ENCODE assay signal across 8 cellular contexts in the genomic region with DNA sequence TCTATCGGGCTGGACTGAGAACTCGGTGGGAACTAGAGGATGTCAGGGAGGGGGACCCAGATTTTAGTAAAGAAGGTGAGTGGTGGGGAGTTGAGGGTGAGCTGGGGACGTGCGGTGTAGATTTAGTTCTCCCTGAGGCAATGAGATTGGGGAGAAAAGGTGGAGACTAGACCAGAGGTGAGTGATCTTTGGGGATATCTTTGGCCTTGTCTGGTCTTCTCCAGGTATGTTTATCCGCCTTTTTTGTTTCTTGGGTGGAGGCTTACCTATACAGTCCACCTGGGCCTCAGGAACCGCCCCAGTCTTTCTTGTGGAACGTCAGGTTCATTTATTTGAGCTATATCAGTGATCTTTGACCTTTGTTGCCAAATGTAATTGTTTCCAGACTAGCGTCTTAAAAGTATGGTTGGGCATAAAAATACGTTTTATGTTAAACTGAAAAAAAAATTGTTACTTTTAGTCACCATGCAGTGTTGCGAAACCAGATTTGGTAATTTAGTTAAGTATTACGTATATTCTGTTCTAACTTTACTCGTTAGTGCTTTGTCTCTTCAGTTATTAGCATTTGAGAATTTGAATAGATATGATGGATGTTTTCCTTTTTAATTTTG. TPM values are rescaled to one million over a fixed set of nuclear protein-coding genes. Genes with fewer than 3 reads are reported as not detected.
DNase-seq lines count a peak whose midpoint lies in the region; ATAC-seq, FAIRE-seq and TF ChIP-seq lines count a peak whose summit lies in the region.

No MANE protein-coding gene starts in this region.

- TSS peak; percentile 42 for BruUV-seq in Calu3 (replicated peaks; lab: Mats Ljungman, UMichigan)

- H3K4me3 ChIP-seq in HUES64 (ENCODE audit: low read length): peak overlapping the region; percentile 84
- peak overlapping the region; percentile 95 for H3K4me3 ChIP-seq in adipocyte (ENCODE audit: low read length)
- peak overlapping the region; percentile 88 for H3K4me3 ChIP-seq in iPS-15b (ENCODE audit: low read depth, low read length)
- H3K4me3 ChIP-seq in small intestine (ENCODE audit: low read depth in 1 of 2, low read length in 2 of 2): peak overlapping the region; percentile 91 to 97

- peak overlapping the region; percentile 95 for H3K27ac Mint-ChIP-seq in Calu3 (ENCODE audit: unreplicated experiment)

- intact Hi-C loops in Calu3 (cut with micrococcal nuclease; ENCODE audit: unreplicated experiment): loop anchor here (10.0 kb wide), 1 partner anchor 55 kb away; a partner anchor contains a TSS

- no peak for FAIRE-seq in small intestine (lab: Jason Lieb, UNC)

- H3K36me3 ChIP-seq in HUES64 (ENCODE audit: insufficient read depth, low read length) (peaks cover 3% of the 10 kb centered on the region; the same call in 1 of the 2 replicates), adipocyte (ENCODE audit: control insufficient read depth, insufficient read depth, low read length, severe bottlenecking) (no peaks in the 10 kb centered on the region), iPS-15b (ENCODE audit: control insufficient read depth, insufficient read depth, low read length) (no peaks in the 10 kb centered on the region), small intestine (ENCODE audit: control insufficient read depth in 2 of 2, insufficient read depth in 2 of 2, low read length in 2 of 2) (no peaks in the 10 kb centered on the region)

- H3K27ac ChIP-seq in HUES64 (ENCODE audit: low read depth, low read length) (0 out of 2 replicates have a peak overlapping the region, but pooled peaks have one; percentile 19), small intestine (ENCODE audit: low read depth in 1 of 2, low read length in 1 of 2) (peak overlapping the region; percentile 93 to 97)

- WGBS in HUES64: 16% methylated on average over 12 of the region's 12 CpGs
- 2 to 7% (median 4%) methylated on average over 12 of the region's 12 CpGs for WGBS in small intestine, 3 donors

- ATAC-seq in HG03139 (IDR thresholded peaks at IDR 0.05; ENCODE audit: unreplicated experiment): no peak

- no peaks in the 10 kb centered on the region for H3K9me3 Mint-ChIP-seq in Calu3 (ENCODE audit: low read depth, unreplicated experiment)

- peak overlapping the region; percentile 72 for H3K9ac ChIP-seq in HUES64 (ENCODE audit: low read depth, low read length)
- peak overlapping the region; percentile 85 for H3K9ac ChIP-seq in adipocyte (ENCODE audit: low read length)
- peak overlapping the region; percentile 5 for H3K9ac ChIP-seq in iPS-15b (ENCODE audit: low read depth, low read length)

- TF ChIP-seq CTCF in Calu3 (IDR thresholded peaks at IDR 0.05; ENCODE audit: unreplicated experiment): no peak

- H3K9me3 ChIP-seq in HUES64 (ENCODE audit: insufficient read depth, low read depth, low read length): no peaks in the 10 kb centered on the region
- H3K9me3 ChIP-seq in adipocyte (ENCODE audit: control insufficient read depth, low read length): no peaks in the 10 kb centered on the region
- no peaks in the 10 kb centered on the region for H3K9me3 ChIP-seq in iPS-15b (ENCODE audit: control insufficient read depth, insufficient read depth, low read length)
- H3K9me3 ChIP-seq in small intestine (ENCODE audit: control insufficient read depth, low read depth): no peaks in the 10 kb centered on the region

- peaks cover 10% of the 10 kb centered on the region for H3K4me1 Mint-ChIP-seq in Calu3 (ENCODE audit: low read depth, unreplicated experiment)

- peaks cover 4% of the 10 kb centered on the region; the same call in 1 of the 2 replicates for H3K4me1 ChIP-seq in HUES64 (ENCODE audit: insufficient read depth, low read length)
- H3K4me1 ChIP-seq in adipocyte (ENCODE audit: control insufficient read depth, insufficient read depth, low read length): peaks cover 12% of the 10 kb centered on the region
- H3K4me1 ChIP-seq in iPS-15b (ENCODE audit: control insufficient read depth, insufficient read depth, low read length): no peaks in the 10 kb centered on the region
- peaks cover 2 to 4% of the 10 kb centered on the region in 2 donors for H3K4me1 ChIP-seq in small intestine (ENCODE audit: control insufficient read depth in 2 of 2, insufficient read depth in 1 of 2, low read depth in 1 of 2, low read length in 1 of 2)

- CTCF ChIA-PET in Calu3 (lab: Charles Lee): interaction anchor here (0.7 kb wide), 1 partner anchor 414 kb away, joined by 3 read pairs; no protein-coding TSS in a partner anchor

- peaks cover 33% of the 10 kb centered on the region for H3K36me3 Mint-ChIP-seq in Calu3 (ENCODE audit: insufficient read depth, unreplicated experiment)

- DNase-seq in Calu3: no peak
- peak; percentile 93 for DNase-seq in adipocyte (ENCODE audit: low read depth)
- DNase-seq in small intestine: peak; percentile 86
- DNase-seq in GM19238 (ENCODE audit: insufficient read length, low spot score): no peak
- DNase-seq in effector CD8-positive, alpha-beta T cell (lab: John Stamatoyannopoulos, UW): no peak

- peak overlapping the region; percentile 88 for H3K4me3 Mint-ChIP-seq in Calu3 (ENCODE audit: low read depth, unreplicated experiment)

- H3K27me3 Mint-ChIP-seq in Calu3 (ENCODE audit: unreplicated experiment): no peaks in the 10 kb centered on the region

- H3K27me3 ChIP-seq in HUES64 (ENCODE audit: insufficient read depth, low read length): no peaks in the 10 kb centered on the region
- no peaks in the 10 kb centered on the region for H3K27me3 ChIP-seq in adipocyte (replicated peaks; ENCODE audit: control insufficient read depth, insufficient read depth, low read length)
- H3K27me3 ChIP-seq in iPS-15b (ENCODE audit: control insufficient read depth, insufficient read depth, low read length): no peaks in the 10 kb centered on the region
- no peaks in the 10 kb centered on the region for H3K27me3 ChIP-seq in small intestine (ENCODE audit: control insufficient read depth in 2 of 2, insufficient read depth in 2 of 2, low read length in 2 of 2)

RNA-seq across cellular contexts. Expression of a gene that starts 0.8 kb away (rescaled TPM):
- 29.4 and 30.7 TPM in 2 replicates for total RNA-seq in Calu3 (2022)
- polyA plus RNA-seq in HUES64 (2013, experiment 1 of 2): 28.8 TPM
- polyA plus RNA-seq in HUES64 (2013, experiment 2 of 2): 27.5 TPM
- 10 to 100 TPM; 32.6 to 44.1 (median 34.0) TPM for polyA plus RNA-seq in small intestine

RNA-seq across cellular contexts. Expression of a gene that starts 53.1 kb away (rescaled TPM):
- total RNA-seq in Calu3 (2022): 20.8 and 24.4 TPM in 2 replicates
- 21.8 TPM for polyA plus RNA-seq in HUES64 (2013, experiment 1 of 2)
- 24.5 TPM for polyA plus RNA-seq in HUES64 (2013, experiment 2 of 2)
- polyA plus RNA-seq in small intestine: 10 to 100 TPM; 16.2 to 23.6 (median 17.2) TPM

Comparison
In these comparisons a context has a peak if more than half of its experiments do, and no peak if none do; other contexts are left out.
1. DNase-seq: peak in adipocyte (single experiment) and small intestine (single experiment); none in Calu3 (single experiment), GM19238 (single experiment) and effector CD8-positive, alpha-beta T cell (single experiment).
2. H3K9ac ChIP-seq: peak in every context shown above with its lines; median percentile 85 in adipocyte; 72 in HUES64; 5 in iPS-15b.
3. Peak in every context shown above with its lines, with median percentiles within 50 percentile points of each other: H3K4me3 ChIP-seq.